Comparison of ENCODE assay signal across 8 cellular contexts in the genomic region with DNA sequence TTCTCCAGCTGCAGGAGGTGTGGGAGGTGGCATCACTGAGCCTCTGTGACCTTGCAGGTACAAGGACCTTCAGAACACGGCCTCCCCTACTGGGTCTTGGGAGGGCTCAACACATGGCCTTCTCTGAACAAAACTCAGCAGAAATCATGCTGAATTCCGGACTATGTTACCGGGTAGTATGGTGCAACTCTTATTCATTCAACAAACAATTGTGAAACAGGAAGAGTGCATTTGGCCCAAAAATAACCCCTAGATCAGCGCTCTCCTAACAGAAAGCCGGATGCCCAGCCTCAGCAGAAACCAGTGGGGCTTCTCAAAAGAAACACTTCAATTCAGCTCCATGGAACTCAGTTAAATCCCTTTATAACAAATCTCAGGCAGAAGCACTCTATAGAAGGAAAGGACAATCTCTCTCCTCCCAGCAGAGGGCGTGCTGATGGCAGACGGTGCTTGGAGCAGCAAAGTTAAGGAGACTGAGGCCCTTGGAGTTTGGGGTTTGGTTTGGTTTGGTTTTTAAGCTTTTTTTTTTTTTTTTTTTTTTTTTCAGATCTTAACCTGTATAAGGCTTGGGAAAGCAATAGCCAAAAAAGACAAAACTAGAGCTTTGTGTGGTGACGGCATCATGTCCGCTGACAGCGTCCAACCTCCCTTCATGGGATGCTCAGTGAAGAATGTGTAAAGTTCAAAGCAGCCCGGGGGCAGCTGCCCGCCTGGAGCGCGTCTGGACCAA.
DNase-seq lines count a peak whose midpoint lies in the region; ATAC-seq and TF ChIP-seq lines count a peak whose summit lies in the region.

No MANE protein-coding gene starts in this region.

- H3K4me1 ChIP-seq in CD8-positive, alpha-beta T cell (ENCODE audit: insufficient read depth, low read length): no peaks in the 10 kb centered on the region
- peaks cover 8% of the 10 kb centered on the region; the same call in 1 of the 2 replicates for H3K4me1 ChIP-seq in H9 (ENCODE audit: insufficient read depth, low read length)
- no peaks in the 10 kb centered on the region for H3K4me1 ChIP-seq in PC-3 (ENCODE audit: insufficient read depth, low read length)
- no peaks in the 10 kb centered on the region for H3K4me1 ChIP-seq in osteoblast (ENCODE audit: insufficient read depth, low read length)

- no peak overlapping the region for H3T11ph ChIP-seq in H9 (ENCODE audit: low read length)

- no peaks in the 10 kb centered on the region for H3K9me3 ChIP-seq in CD8-positive, alpha-beta T cell (ENCODE audit: low read length)
- H3K9me3 ChIP-seq in H9 (ENCODE audit: control insufficient read depth, low read depth, low read length): no peaks in the 10 kb centered on the region
- no peaks in the 10 kb centered on the region for H3K9me3 ChIP-seq in PC-3 (ENCODE audit: low read length)
- peaks cover 3% of the 10 kb centered on the region for H3K9me3 ChIP-seq in osteoblast (ENCODE audit: low read depth, low read length)

- no peak overlapping the region for H3K18ac ChIP-seq in H9 (ENCODE audit: insufficient read length, low read depth, low read length)

- no peak overlapping the region for H3K14ac ChIP-seq in H9 (ENCODE audit: insufficient read depth, low read length)

- H3K79me2 ChIP-seq in H9 (ENCODE audit: insufficient read depth, low read length) (no peaks in the 10 kb centered on the region), PC-3 (ENCODE audit: low read length) (no peaks in the 10 kb centered on the region), osteoblast (ENCODE audit: insufficient read depth, low read length) (no peaks in the 10 kb centered on the region)

- peaks cover 25% of the 10 kb centered on the region for H3K27me3 Mint-ChIP-seq in CD8-positive, alpha-beta T cell (ENCODE audit: low read depth)
- H3K27me3 Mint-ChIP-seq in H9 (ENCODE audit: low read depth): peaks cover 13% of the 10 kb centered on the region

- H3K4me3 ChIP-seq in CD8-positive, alpha-beta T cell (ENCODE audit: low read depth, low read length): no peak overlapping the region
- no peak overlapping the region for H3K4me3 ChIP-seq in PC-3 (ENCODE audit: low read length)
- no peak overlapping the region for H3K4me3 ChIP-seq in osteoblast (ENCODE audit: insufficient read depth, low read length)

- H2BK20ac ChIP-seq in H9 (ENCODE audit: low read depth, low read length, poor library complexity, severe bottlenecking): no peak overlapping the region

- no peaks in the 10 kb centered on the region for H3F3A ChIP-seq in PC-3 (ENCODE audit: low read length, unreplicated experiment)

- POLR2A ChIA-PET in CD8-positive, alpha-beta T cell (lab: Charles Lee): no interaction called here
- POLR2A ChIA-PET in PC-3 (lab: Charles Lee; ENCODE audit: unreplicated experiment): no interaction called here

- WGBS in H9 (ENCODE audit: extremely low coverage, insufficient read length, low lambda C conversion rate): no CpG with 5 or more reads among the region's 14 CpGs

- no peaks in the 10 kb centered on the region for H3K4me1 Mint-ChIP-seq in CD8-positive, alpha-beta T cell (ENCODE audit: low read depth)
- peaks cover 9 to 18% of the 10 kb centered on the region in 2 experiments for H3K4me1 Mint-ChIP-seq in H9

- H2BK12ac ChIP-seq in H9 (ENCODE audit: insufficient read length, low read depth, low read length): no peak overlapping the region

- no peaks in the 10 kb centered on the region for H3K36me3 ChIP-seq in CD8-positive, alpha-beta T cell (ENCODE audit: insufficient read depth, low read length)
- H3K36me3 ChIP-seq in PC-3 (ENCODE audit: low read depth, low read length) (no peaks in the 10 kb centered on the region), osteoblast (ENCODE audit: insufficient read depth, low read length) (no peaks in the 10 kb centered on the region)

- H2BK120ac ChIP-seq in H9 (ENCODE audit: low read depth, low read length, poor library complexity, severe bottlenecking): no peak overlapping the region

- no peaks in the 10 kb centered on the region for H3K9me2 ChIP-seq in PC-3 (replicated peaks; ENCODE audit: low read length)

- no TSS peak for BruUV-seq in PC-3 (replicated peaks; lab: Mats Ljungman, UMichigan)

- no peak overlapping the region for H4K8ac ChIP-seq in H9 (replicated peaks; ENCODE audit: insufficient read length, low read depth, low read length)

- no peaks in the 10 kb centered on the region for H3K36me3 Mint-ChIP-seq in CD8-positive, alpha-beta T cell
- H3K36me3 Mint-ChIP-seq in H9 (ENCODE audit: insufficient read depth in 1 of 3, low read depth in 3 of 3): no peaks in the 10 kb centered on the region; a peak in 1 of 7 replicates

- H3K79me1 ChIP-seq in H9 (ENCODE audit: insufficient read depth, low read depth, low read length, poor library complexity, severe bottlenecking): no peaks in the 10 kb centered on the region

- H2AFZ ChIP-seq in H9 (ENCODE audit: low read length) (no peak overlapping the region), PC-3 (ENCODE audit: low read length) (no peak overlapping the region), osteoblast (ENCODE audit: low read length) (no peak overlapping the region)

- no peak overlapping the region for H3K27ac ChIP-seq in CD8-positive, alpha-beta T cell (ENCODE audit: low read depth, low read length)
- no peak overlapping the region for H3K27ac ChIP-seq in H9 (ENCODE audit: insufficient read length, low read depth, low read length)
- H3K27ac ChIP-seq in PC-3 (ENCODE audit: low read length): no peak overlapping the region
- no peak overlapping the region for H3K27ac ChIP-seq in osteoblast (ENCODE audit: low read depth, low read length)

- H3K9ac ChIP-seq in H9 (ENCODE audit: extremely low read depth, insufficient read length, low read length) (no peak overlapping the region), PC-3 (ENCODE audit: low read length) (no peak overlapping the region)

- H3K9me3 Mint-ChIP-seq in CD8-positive, alpha-beta T cell: no peaks in the 10 kb centered on the region
- H3K9me3 Mint-ChIP-seq in H9: no peaks in the 10 kb centered on the region; a peak in 1 of 5 replicates

- no peaks in the 10 kb centered on the region for H3K23me2 ChIP-seq in H9 (ENCODE audit: insufficient read length, low read depth, low read length, poor library complexity, severe bottlenecking)

- H3K4ac ChIP-seq in H9 (ENCODE audit: low read depth, low read length): no peak overlapping the region

- H3K27ac Mint-ChIP-seq in CD8-positive, alpha-beta T cell: no peak overlapping the region
- no peak overlapping the region for H3K27ac Mint-ChIP-seq in H9

- H4K20me1 ChIP-seq in H9 (ENCODE audit: control insufficient read depth, insufficient read depth, insufficient read length): no peaks in the 10 kb centered on the region
- H4K20me1 ChIP-seq in PC-3 (ENCODE audit: low read length): no peaks in the 10 kb centered on the region
- no peaks in the 10 kb centered on the region for H4K20me1 ChIP-seq in osteoblast (ENCODE audit: insufficient read depth, low read length)

- DNase-seq in CD8-positive, alpha-beta T cell: peak in 3 of 7 experiments; percentile 3 to 24 (median 18)
- DNase-seq in H9 (peak; percentile 64), PC-3 (peak; percentile 39), dermis blood vessel endothelial cell (peak; percentile 24), osteoblast (ENCODE audit: insufficient read length, low spot score, missing footprints) (no peak)

- intact Hi-C loops in CD8-positive, alpha-beta T cell (cut with DNase I, micrococcal nuclease): loop anchor here in 1 of 2 experiments (2.0 to 10.0 kb wide), 2 partner anchors 371 to 769 kb away; no protein-coding TSS in a partner anchor
- intact Hi-C loops in PC-3 (cut with micrococcal nuclease): loop anchor here (5.0 kb wide), 1 partner anchor 1108 kb away; no protein-coding TSS in a partner anchor

- H4K5ac ChIP-seq in H9 (ENCODE audit: insufficient read length, low read depth, low read length): no peak overlapping the region

- H4K91ac ChIP-seq in H9 (ENCODE audit: insufficient read length, low read depth, low read length): no peak overlapping the region

- H3K4me3 Mint-ChIP-seq in CD8-positive, alpha-beta T cell: no peak overlapping the region
- H3K4me3 Mint-ChIP-seq in H9: no peak overlapping the region

- ATAC-seq in CD8-positive, alpha-beta T cell: no peak
- 0 out of 2 replicates have a peak, but pooled peaks have one; percentile 37 for ATAC-seq in PC-3
- ATAC-seq in GM21786 (IDR thresholded peaks at IDR 0.05; ENCODE audit: unreplicated experiment): no peak
- no peak for ATAC-seq in GM18517 (IDR thresholded peaks at IDR 0.05; ENCODE audit: unreplicated experiment)
- ATAC-seq in GM21515 (IDR thresholded peaks at IDR 0.05; ENCODE audit: unreplicated experiment): no peak

- H3K4me2 ChIP-seq in H9 (ENCODE audit: insufficient read depth, insufficient read length, low read length): no peak overlapping the region
- no peak overlapping the region for H3K4me2 ChIP-seq in PC-3 (ENCODE audit: low read length)
- no peak overlapping the region for H3K4me2 ChIP-seq in osteoblast (ENCODE audit: insufficient read depth, low read length)

- no peak overlapping the region for H2BK5ac ChIP-seq in H9 (ENCODE audit: insufficient read length, low read length)

- H2AK5ac ChIP-seq in H9 (ENCODE audit: insufficient read length, low read length): no peak overlapping the region

- no peak overlapping the region for H2BK15ac ChIP-seq in H9 (ENCODE audit: low read depth, low read length)

- no peak overlapping the region for H3K56ac ChIP-seq in H9 (ENCODE audit: insufficient read length, low read depth, low read length)

- no peaks in the 10 kb centered on the region for H3K27me3 ChIP-seq in CD8-positive, alpha-beta T cell (ENCODE audit: insufficient read depth, low read length)
- H3K27me3 ChIP-seq in H9 (ENCODE audit: insufficient read depth, low read length): no peaks in the 10 kb centered on the region
- peaks cover 53% of the 10 kb centered on the region for H3K27me3 ChIP-seq in PC-3 (ENCODE audit: low read length)
- no peaks in the 10 kb centered on the region for H3K27me3 ChIP-seq in osteoblast (ENCODE audit: insufficient read depth, low read length)

- peak; percentile 16 for TF ChIP-seq CTCF in CD8-positive, alpha-beta T cell (IDR thresholded peaks at IDR 0.05)
- TF ChIP-seq CTCF in H9 (conservative IDR thresholded peaks at IDR 0.05) (peak; percentile 78), PC-3 (conservative IDR thresholded peaks at IDR 0.05; ENCODE audit: low read depth, low read length) (peak; percentile 65), osteoblast (IDR thresholded peaks at IDR 0.05; ENCODE audit: extremely low read depth, low read depth, low read length) (peak; percentile 10)

- CTCF ChIA-PET in CD8-positive, alpha-beta T cell (lab: Charles Lee): interaction anchor here (0.5 to 1.2 kb wide), 6 partner anchors 8 to 374 kb away, joined by 3 read pairs; no protein-coding TSS in a partner anchor
- CTCF ChIA-PET in PC-3 (lab: Charles Lee): interaction anchor here (0.6 kb wide), 2 partner anchors 109 to 395 kb away, joined by 3 read pairs; no protein-coding TSS in a partner anchor

- no peak overlapping the region for H3K23ac ChIP-seq in H9 (ENCODE audit: insufficient read length, low read depth, low read length)

Comparison
In these comparisons a context has a peak if more than half of its experiments do, and no peak if none do; other contexts are left out.
1. CTCF ChIP-seq: peak in every context shown above with its lines; median percentile 78 in H9; 65 in PC-3; 16 in CD8-positive, alpha-beta T cell; 10 in osteoblast.